ENCODE assay signal across 11 cellular contexts in genomic region chr1:234620272-234620711, GRCh38. TPM values are rescaled to one million over a fixed set of nuclear protein-coding genes. Genes with fewer than 3 reads are reported as not detected.
DNase-seq lines count a peak whose midpoint lies in the region; ATAC-seq and TF ChIP-seq lines count a peak whose summit lies in the region.
"Had no signal": no experiment of that assay in that cellular context is flagged by ENCODE, and none has a peak within 500 bp of the region (broad histone marks: within the 10 kb centered on the region; RNA-seq: fewer than 3 reads in every experiment).

No MANE protein-coding gene starts in this region.

- 10 to 14% methylated on average over 4 of the region's 4 CpGs for WGBS in body of pancreas, 2 donors

- peak overlapping the region; percentile 7 to 86 (median 64); a peak in 20 of 22 replicates for H3K4me2 ChIP-seq in BLaER1 treated with 17β-estradiol and CSF1 and Interleukin-3, amounts not matched to agents 10 nM and 100 nM
- H3K4me2 ChIP-seq in PC-3 (ENCODE audit: low read length): no peak overlapping the region

- no peak overlapping the region for H3K4me3 ChIP-seq in BLaER1 treated with 17β-estradiol and CSF1 and Interleukin-3, amounts not matched to agents 10 nM and 100 nM
- H3K4me3 ChIP-seq in MG63: no peak overlapping the region
- H3K4me3 ChIP-seq in body of pancreas: no peak overlapping the region
- H3K4me3 ChIP-seq in mucosa of stomach (ENCODE audit: low read length): no peak overlapping the region
- H3K4me3 ChIP-seq in PC-3 (ENCODE audit: low read length): no peak overlapping the region
- H3K4me3 ChIP-seq: heart left ventricle, ovary had no signal

- H3K27ac ChIP-seq in BLaER1 treated with 17β-estradiol and CSF1 and Interleukin-3, amounts not matched to agents 10 nM and 100 nM: peak overlapping the region in 10 of 11 experiments; percentile 41 to 72 (median 60); a peak in 17 of 22 replicates
- H3K27ac ChIP-seq in body of pancreas (peak overlapping the region; percentile 75 to 97 (median 88)), PC-3 (ENCODE audit: low read length) (no peak overlapping the region)

- peak overlapping the region in 6 of 11 experiments; percentile 4 to 54 (median 26); a peak in 7 of 22 replicates for H3K9ac ChIP-seq in BLaER1 treated with 17β-estradiol and CSF1 and Interleukin-3, amounts not matched to agents 10 nM and 100 nM
- H3K9ac ChIP-seq in mucosa of stomach (ENCODE audit: low read length) (peak overlapping the region; percentile 63), PC-3 (ENCODE audit: low read length) (no peak overlapping the region)

- no peaks in the 10 kb centered on the region for H3K9me2 ChIP-seq in PC-3 (replicated peaks; ENCODE audit: low read length)

- DNase-seq in MG63 (peak; percentile 38), body of pancreas (peak in 3 of 4 donors; percentile 21 to 47 (median 43)), OCI-M1 (lab: John Stamatoyannopoulos, UW) (no peak), PC-3 (no peak)
- DNase-seq in natural killer cell treated with Interleukin-12 subunit alpha and Interleukin-12 subunit beta and Interleukin-15 and Interleukin-18, amount 100 ng/mL, for 72 hours (ENCODE audit: low spot score): no peak
- DNase-seq: CD4-positive, alpha-beta T cell; heart left ventricle; ovary had no signal

- CTCF ChIA-PET in PC-3 (lab: Charles Lee): no interaction called here

- no TSS peak for BruUV-seq in PC-3 (replicated peaks; lab: Mats Ljungman, UMichigan)

- intact Hi-C loops in body of pancreas (cut with DNase I): no loop called here
- intact Hi-C loops in PC-3 (cut with micrococcal nuclease): no loop called here

- ATAC-seq in body of pancreas (peak; percentile 19), HG03135 (IDR thresholded peaks at IDR 0.05; ENCODE audit: unreplicated experiment) (no peak), PC-3 (no peak)
- ATAC-seq in natural killer cell treated with Interleukin-12 subunit alpha and Interleukin-12 subunit beta and Interleukin-15 and Interleukin-18, amount 100 ng/mL, for 72 hours: no peak
- ATAC-seq: heart left ventricle had no signal

- H3F3A ChIP-seq in PC-3 (ENCODE audit: low read length, unreplicated experiment): no peaks in the 10 kb centered on the region

- no peak overlapping the region for H2AFZ ChIP-seq in PC-3 (ENCODE audit: low read length)

- TF ChIP-seq CTCF in body of pancreas (IDR thresholded peaks at IDR 0.05): peak in 3 of 7 experiments; percentile 15 to 24 (median 18)
- no peak for TF ChIP-seq CTCF in PC-3 (conservative IDR thresholded peaks at IDR 0.05; ENCODE audit: low read depth, low read length)

- peaks cover 0 to 25% of the 10 kb centered on the region in 2 donors for H3K4me1 Mint-ChIP-seq in natural killer cell treated with Interleukin-12 subunit alpha and Interleukin-12 subunit beta and Interleukin-15 and Interleukin-18, amount 100 ng/mL, for 72 hours (ENCODE audit: low read depth in 2 of 2)

- TF ChIP-seq POLR2A in body of pancreas (IDR thresholded peaks at IDR 0.05): peak in 1 of 3 donors; percentile 7

- no peaks in the 10 kb centered on the region for H3K36me3 Mint-ChIP-seq in natural killer cell treated with Interleukin-12 subunit alpha and Interleukin-12 subunit beta and Interleukin-15 and Interleukin-18, amount 100 ng/mL, for 72 hours

- no peaks in the 10 kb centered on the region for H3K9me3 Mint-ChIP-seq in natural killer cell treated with Interleukin-12 subunit alpha and Interleukin-12 subunit beta and Interleukin-15 and Interleukin-18, amount 100 ng/mL, for 72 hours
- H3K9me3 Mint-ChIP-seq: CD4-positive, alpha-beta T cell had no signal

- POLR2A ChIA-PET in PC-3 (lab: Charles Lee; ENCODE audit: unreplicated experiment): interaction anchor here (0.5 kb wide), 1 partner anchor 541 kb away, joined by 3 read pairs; the partner anchor contains the start of gene RBM34

- H3K4me1 ChIP-seq in BLaER1 treated with 17β-estradiol and CSF1 and Interleukin-3, amounts not matched to agents 10 nM and 100 nM: peaks cover 36 to 79% (median 68%) of the 10 kb centered on the region in 10 experiments
- H3K4me1 ChIP-seq in body of pancreas (peaks cover 95% of the 10 kb centered on the region), mucosa of stomach (ENCODE audit: control insufficient read depth, insufficient read depth, low read length) (peaks cover 52% of the 10 kb centered on the region), PC-3 (ENCODE audit: insufficient read depth, low read length) (peaks cover 21% of the 10 kb centered on the region)

- no peak overlapping the region for H3K4me3 Mint-ChIP-seq in natural killer cell treated with Interleukin-12 subunit alpha and Interleukin-12 subunit beta and Interleukin-15 and Interleukin-18, amount 100 ng/mL, for 72 hours
- H3K4me3 Mint-ChIP-seq: CD4-positive, alpha-beta T cell had no signal

- no peaks in the 10 kb centered on the region for H3K79me2 ChIP-seq in PC-3 (ENCODE audit: low read length)

- no peaks in the 10 kb centered on the region for H3K27me3 ChIP-seq in BLaER1 treated with 17β-estradiol and CSF1 and Interleukin-3, amounts not matched to agents 10 nM and 100 nM
- H3K27me3 ChIP-seq in MG63: no peaks in the 10 kb centered on the region
- no peaks in the 10 kb centered on the region for H3K27me3 ChIP-seq in body of pancreas
- no peaks in the 10 kb centered on the region for H3K27me3 ChIP-seq in mucosa of stomach (ENCODE audit: control insufficient read depth, insufficient read depth, low read length)
- no peaks in the 10 kb centered on the region for H3K27me3 ChIP-seq in PC-3 (ENCODE audit: low read length)
- H3K27me3 ChIP-seq: heart left ventricle, ovary had no signal

- H3K36me3 ChIP-seq in BLaER1 treated with 17β-estradiol and CSF1 and Interleukin-3, amounts not matched to agents 10 nM and 100 nM: no peaks in the 10 kb centered on the region
- H3K36me3 ChIP-seq in MG63: no peaks in the 10 kb centered on the region
- no peaks in the 10 kb centered on the region for H3K36me3 ChIP-seq in body of pancreas (replicated peaks in 1 of 2; ENCODE audit: insufficient read depth in 1 of 2, low read depth in 2 of 2)
- H3K36me3 ChIP-seq in mucosa of stomach (ENCODE audit: control insufficient read depth, insufficient read depth, low read length): no peaks in the 10 kb centered on the region
- no peaks in the 10 kb centered on the region for H3K36me3 ChIP-seq in PC-3 (ENCODE audit: low read depth, low read length)
- H3K36me3 ChIP-seq: heart left ventricle, ovary had no signal

- H4K20me1 ChIP-seq in BLaER1 treated with 17β-estradiol and CSF1 and Interleukin-3, amounts not matched to agents 10 nM and 100 nM: no peaks in the 10 kb centered on the region
- no peaks in the 10 kb centered on the region for H4K20me1 ChIP-seq in PC-3 (ENCODE audit: low read length)

- H3K9me3 ChIP-seq in BLaER1 treated with 17β-estradiol and CSF1 and Interleukin-3, amounts not matched to agents 10 nM and 100 nM (replicated peaks in 1 of 11): no peaks in the 10 kb centered on the region
- H3K9me3 ChIP-seq in MG63 (no peaks in the 10 kb centered on the region), body of pancreas (no peaks in the 10 kb centered on the region), mucosa of stomach (ENCODE audit: control insufficient read depth, low read length) (no peaks in the 10 kb centered on the region), PC-3 (ENCODE audit: low read length) (no peaks in the 10 kb centered on the region)
- H3K9me3 ChIP-seq: heart left ventricle, ovary had no signal

- H3K27me3 Mint-ChIP-seq in natural killer cell treated with Interleukin-12 subunit alpha and Interleukin-12 subunit beta and Interleukin-15 and Interleukin-18, amount 100 ng/mL, for 72 hours: no peaks in the 10 kb centered on the region
- H3K27me3 Mint-ChIP-seq: CD4-positive, alpha-beta T cell had no signal

- peak overlapping the region in 1 of 2 donors; percentile 73 for H3K27ac Mint-ChIP-seq in natural killer cell treated with Interleukin-12 subunit alpha and Interleukin-12 subunit beta and Interleukin-15 and Interleukin-18, amount 100 ng/mL, for 72 hours
- H3K27ac Mint-ChIP-seq: CD4-positive, alpha-beta T cell had no signal

RNA-seq across cellular contexts. Expression of gene IRF2BP2, which starts 10.3 kb away (rescaled TPM):
- total RNA-seq in MG63 (2014; rRNA removed; shearing (Covaris generic); ENCODE audit: low replicate concordance): 52.8 and 67.4 TPM in 2 replicates
- total RNA-seq in body of pancreas: 10 to 100 TPM; 82.7 to 83.3 TPM
- total RNA-seq in natural killer cell treated with Interleukin-12 subunit alpha and Interleukin-12 subunit beta and Interleukin-15 and Interleukin-18, amount 100 ng/mL, for 72 hours: 100 to 1,000 TPM; 131 to 243 TPM
- 78.8 and 102 TPM in 2 replicates for total RNA-seq in PC-3 (2014; rRNA removed)

Comparison
In these comparisons a context has a peak if more than half of its experiments do, and no peak if none do; other contexts are left out.
1. DNase-seq: peak in MG63 (single experiment) and body of pancreas (3 of 4); none in OCI-M1 (single experiment), natural killer cell treated with Interleukin-12 subunit alpha and Interleukin-12 subunit beta and Interleukin-15 and Interleukin-18, amount 100 ng/mL, for 72 hours (single experiment) and PC-3 (single experiment).